In the genomic region with DNA sequence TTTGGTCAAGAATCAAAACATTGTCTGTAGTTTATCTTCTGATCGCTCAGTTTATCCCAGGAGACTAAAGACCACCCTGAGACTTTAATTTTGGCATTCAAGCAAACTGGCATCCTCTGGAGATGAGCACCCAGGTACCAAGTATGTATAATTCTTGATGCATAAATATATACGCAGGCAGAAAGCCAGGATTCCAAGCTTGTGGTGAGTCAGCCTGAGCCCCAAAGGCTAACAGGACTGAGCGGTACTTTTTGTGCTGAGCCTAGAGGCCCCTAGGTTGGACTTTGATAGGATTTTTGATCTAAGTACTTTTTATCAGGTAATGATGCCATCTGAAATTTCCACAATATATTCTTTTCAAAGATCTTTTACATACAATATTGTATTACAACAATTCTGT, we compare ENCODE assay signal across 27 cellular contexts.
"Had no signal": no experiment of that assay in that cellular context is flagged by ENCODE, and none has a peak within 500 bp of the region (broad histone marks: within the 10 kb centered on the region; RNA-seq: fewer than 3 reads in every experiment).

No MANE protein-coding gene starts in this region.

- H3K9me3 ChIP-seq: left ventricle myocardium inferior, psoas muscle, right atrium auricular region, stomach, testis, thyroid gland, transverse colon, upper lobe of left lung, vagina had no signal

- H3K36me3 Mint-ChIP-seq: memory B cell; naive thymus-derived CD8-positive, alpha-beta T cell; stimulated activated naive B cell treated with anti-CD40 and anti-IgM and Interleukin-4, amounts not matched to agents 10 μg/mL and 1 μg/mL and 100 μg/mL, for 72 hours had no signal

- H3K27ac ChIP-seq: left ventricle myocardium inferior, parathyroid adenoma, psoas muscle, right atrium auricular region, stomach, testis, thyroid gland, transverse colon, upper lobe of left lung, vagina had no signal

- H3K4me3 Mint-ChIP-seq: immature natural killer cell; memory B cell; naive thymus-derived CD8-positive, alpha-beta T cell; nephron; neural crest cell; stimulated activated naive B cell treated with anti-CD40 and anti-IgM and Interleukin-4, amounts not matched to agents 10 μg/mL and 1 μg/mL and 100 μg/mL, for 72 hours had no signal

- DNase-seq: hypothalamus; immature natural killer cell; islet precursor cell; left ventricle myocardium inferior; naive thymus-derived CD8-positive, alpha-beta T cell; nucleus accumbens; psoas muscle; stimulated activated CD4-positive, alpha-beta T cell treated with anti-CD3 and anti-CD28 coated beads, Interleukin-12 subunit alpha, Interleukin-12 subunit beta, amount 100 ng/mL, for 4 hours; stimulated activated CD4-positive, alpha-beta T cell treated with anti-CD3 and anti-CD28 coated beads, Interleukin-15, amount 100 ng/mL, for 24 hours; stimulated activated CD4-positive, alpha-beta T cell treated with anti-CD3 and anti-CD28 coated beads, Interleukin-2, amount 100 ng/mL, for 24 hours; stimulated activated CD4-positive, alpha-beta T cell treated with anti-CD3 and anti-CD28 coated beads, Interleukin-4, amount 100 ng/mL, for 1 hour; stimulated activated naive B cell treated with anti-CD40 and anti-IgM and Interleukin-4, amounts not matched to agents 10 μg/mL and 1 μg/mL and 100 μg/mL, for 72 hours; stimulated activated naive CD8-positive, alpha-beta T cell treated with anti-CD3 and anti-CD28 coated beads, Interleukin-15, Interleukin-2, amounts not matched to agents 100 U/mL and 50 U/mL, for 24 hours; stomach; testis; thyroid gland; transverse colon; upper lobe of left lung had no signal

- H3K27ac Mint-ChIP-seq: immature natural killer cell; memory B cell; naive thymus-derived CD8-positive, alpha-beta T cell; nephron; stimulated activated naive B cell treated with anti-CD40 and anti-IgM and Interleukin-4, amounts not matched to agents 10 μg/mL and 1 μg/mL and 100 μg/mL, for 72 hours had no signal

- H3K36me3 ChIP-seq: left ventricle myocardium inferior, right atrium auricular region, stomach, thyroid gland, transverse colon, upper lobe of left lung, vagina had no signal

- H3K27me3 ChIP-seq: right atrium auricular region, stomach, testis, thyroid gland, transverse colon, upper lobe of left lung, vagina had no signal

- H3K79me2 ChIP-seq: parathyroid adenoma had no signal

- H3K4me1 ChIP-seq: left ventricle myocardium inferior, parathyroid adenoma, psoas muscle, right atrium auricular region, stomach, testis, thyroid gland, upper lobe of left lung, vagina had no signal

- H3K9ac ChIP-seq: parathyroid adenoma had no signal

- H3K9me3 Mint-ChIP-seq: neural crest cell had no signal

- H3K4me3 ChIP-seq: left ventricle myocardium inferior, lung, psoas muscle, right atrium auricular region, skin epidermis, stomach, testis, thyroid gland, transverse colon, upper lobe of left lung, vagina had no signal

- H3K27me3 Mint-ChIP-seq: stimulated activated naive B cell treated with anti-CD40 and anti-IgM and Interleukin-4, amounts not matched to agents 10 μg/mL and 1 μg/mL and 100 μg/mL, for 72 hours had no signal

- ATAC-seq: naive thymus-derived CD8-positive, alpha-beta T cell; psoas muscle; sciatic nerve; stimulated activated naive B cell treated with anti-CD40 and anti-IgM and Interleukin-4, amounts not matched to agents 10 μg/mL and 1 μg/mL and 100 μg/mL, for 72 hours; stimulated activated naive CD8-positive, alpha-beta T cell treated with anti-CD3 and anti-CD28 coated beads, Interleukin-15, Interleukin-2, amounts not matched to agents 100 U/mL and 50 U/mL, for 24 hours had no signal

- H3K4me1 Mint-ChIP-seq: immature natural killer cell; memory B cell; naive thymus-derived CD8-positive, alpha-beta T cell; neural crest cell; stimulated activated naive B cell treated with anti-CD40 and anti-IgM and Interleukin-4, amounts not matched to agents 10 μg/mL and 1 μg/mL and 100 μg/mL, for 72 hours had no signal
